ENCODE assay signal across 7 cellular contexts in genomic region chr22:23716811-23717801, GRCh38. TPM values are rescaled to one million over a fixed set of nuclear protein-coding genes. Genes with fewer than 3 reads are reported as not detected.
DNase-seq lines count a peak whose midpoint lies in the region; ATAC-seq and TF ChIP-seq lines count a peak whose summit lies in the region.

No MANE protein-coding gene starts in this region.

- peaks cover 7 to 26% (median 21%) of the 10 kb centered on the region in 6 donors for H3K4me1 ChIP-seq in spleen

- peak overlapping the region; percentile 72 to 96 (median 81) for H3K4me3 ChIP-seq in spleen

- peak overlapping the region; percentile 78 for H3K27ac Mint-ChIP-seq in central memory CD8-positive, alpha-beta T cell (ENCODE audit: low read depth)

- TF ChIP-seq POLR2A in GM15510 (IDR thresholded peaks at IDR 0.05; ENCODE audit: borderline replicate concordance, extremely low read depth, insufficient read length) (peak; percentile 87), spleen (IDR thresholded peaks at IDR 0.05) (peak in 1 of 3 donors; percentile 73)

- H3K27me3 Mint-ChIP-seq in central memory CD8-positive, alpha-beta T cell = no peaks in the 10 kb centered on the region

- H3K27ac ChIP-seq in spleen = peak overlapping the region; percentile 71 to 92 (median 83)

- WGBS in spleen, 5 donors = 1 to 6% (median 4%) methylated on average over 25 to 84 of the region's 84 CpGs

- peaks cover 0 to 33% (median 24%) of the 10 kb centered on the region in 6 donors for H3K36me3 ChIP-seq in spleen

- peaks cover 12% of the 10 kb centered on the region for H3K36me3 Mint-ChIP-seq in central memory CD8-positive, alpha-beta T cell (ENCODE audit: insufficient read depth)

- H3K27me3 ChIP-seq in spleen (replicated peaks in 1 of 7) = no peaks in the 10 kb centered on the region

- DNase-seq in NCI-H345 (lab: John Stamatoyannopoulos, UW) (peak; percentile 94), iris pigment epithelial cell (ENCODE audit: low read depth) (peak; percentile 83), spleen (peak; percentile 96)
- DNase-seq in central memory CD8-positive, alpha-beta T cell (ENCODE audit: low spot score in 2 of 2) = peak; percentile 71 to 76

- H3K4me3 Mint-ChIP-seq in central memory CD8-positive, alpha-beta T cell = peak overlapping the region; percentile 82

- H3K4me1 Mint-ChIP-seq in central memory CD8-positive, alpha-beta T cell = peaks cover 10% of the 10 kb centered on the region

- intact Hi-C loops in spleen (cut with DNase I; ENCODE audit: low total_unique reads) = loop anchor here (5.0 kb wide), 1 partner anchor 70 kb away; the partner anchor contains the start of gene SMARCB1

- peak in 3 of 11 experiments; percentile 15 to 25 (median 16) for TF ChIP-seq CTCF in spleen (IDR thresholded peaks at IDR 0.05 in 8 of 11, conservative IDR thresholded peaks at IDR 0.05 in 3 of 11)

- no peaks in the 10 kb centered on the region for H3K9me3 ChIP-seq in spleen

- peak; percentile 77 for ATAC-seq in HG03045 (IDR thresholded peaks at IDR 0.05; ENCODE audit: unreplicated experiment)
- ATAC-seq in activated CD4-positive, CD25-positive, alpha-beta regulatory T cell treated with anti-CD3 and anti-CD28 coated beads, Interleukin-2, amount 50 U/mL, for 24 hours = peak; percentile 94 to 96
- peak; percentile 93 for ATAC-seq in central memory CD8-positive, alpha-beta T cell (replicated peaks; ENCODE audit: extremely low read depth, poor library complexity, severe bottlenecking)

- no peaks in the 10 kb centered on the region for H3K9me3 Mint-ChIP-seq in central memory CD8-positive, alpha-beta T cell

RNA-seq across cellular contexts. Expression of gene RGL4, which starts 26.3 kb away (rescaled TPM):
- 10 to 100 TPM in 6 of 7 donors, 1 to 10 TPM in 1; 9.6 to 46.6 (median 23.0) TPM for total RNA-seq in spleen
- polyA plus RNA-seq in spleen = 10 to 100 TPM; 10.5 to 19.5 (median 15.7) TPM

RNA-seq across cellular contexts. Expression of gene ZNF70, which starts 33.8 kb away (rescaled TPM):
- 1 to 10 TPM; 5.0 to 7.4 (median 6.0) TPM for total RNA-seq in spleen
- 1 to 10 TPM in 1 of 3 donors, under 1 TPM in 2; 0.55 to 1.3 (median 0.72) TPM for polyA plus RNA-seq in spleen

RNA-seq across cellular contexts. Expression of gene VPREB3, which starts 37.1 kb away (rescaled TPM):
- 100 to 1,000 TPM in 1 of 7 donors, 10 to 100 TPM in 6; 24.9 to 103 (median 49.5) TPM for total RNA-seq in spleen
- polyA plus RNA-seq in spleen = 100 to 1,000 TPM; 315 to 472 (median 377) TPM

RNA-seq across cellular contexts. Expression of gene C22orf15, which starts 45.7 kb away (rescaled TPM):
- total RNA-seq in spleen = under 1 TPM in 4 of 7 donors, not detected in 3; 0.44 to 0.97 (median 0.76) TPM
- polyA plus RNA-seq in spleen = 1 to 10 TPM in 1 of 3 donors, under 1 TPM in 2; 0.29 to 1.4 (median 0.59) TPM

RNA-seq across cellular contexts. Expression of gene CHCHD10, which starts 50.7 kb away (rescaled TPM):
- total RNA-seq in spleen = 100 to 1,000 TPM in 1 of 7 donors, 10 to 100 TPM in 6; 16.8 to 101 (median 83.4) TPM
- 100 to 1,000 TPM; 117 to 189 (median 167) TPM for polyA plus RNA-seq in spleen

Comparison
In these comparisons a context has a peak if more than half of its experiments do, and no peak if none do; other contexts are left out.
1. Peak in every context shown above with its lines: DNase-seq, ATAC-seq, H3K4me3 ChIP-seq and H3K27ac ChIP-seq.